Comparison of ENCODE assay signal across 2 cellular contexts in the genomic region with DNA sequence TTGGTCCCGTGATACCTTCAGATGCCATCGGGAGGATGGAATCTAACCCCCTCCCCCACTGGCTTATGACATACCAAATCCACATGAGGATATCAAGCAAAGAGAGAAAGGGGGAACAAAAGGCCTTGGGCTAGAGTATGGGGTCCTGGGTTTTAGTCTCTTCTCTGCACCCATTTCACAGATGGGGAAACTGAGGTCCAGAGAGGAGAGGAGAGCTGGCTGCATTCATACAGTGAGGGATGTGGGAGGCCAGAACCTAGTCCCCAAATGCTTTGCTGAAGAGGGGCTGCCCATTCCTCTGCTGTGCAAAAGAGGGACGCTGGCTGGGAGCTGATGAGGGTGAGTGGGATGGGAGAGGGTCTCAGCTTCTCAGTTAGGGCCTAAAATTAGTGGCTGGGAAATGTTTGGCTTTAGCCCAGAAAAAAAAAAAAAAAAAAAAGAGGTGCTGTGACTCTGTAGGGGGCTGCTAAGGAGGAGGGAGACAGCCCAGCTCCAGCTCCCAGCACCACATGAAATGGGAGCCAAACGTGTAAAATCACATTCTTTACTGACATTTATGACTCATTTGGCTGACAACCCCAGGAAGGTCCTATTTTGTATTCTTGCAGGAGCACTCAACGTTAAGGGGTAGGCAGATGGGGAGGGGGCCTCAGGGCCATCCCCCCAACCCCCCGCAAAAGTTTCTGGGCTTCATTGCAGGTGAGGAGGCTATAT.
A peak's percentile ranks its signal among the peaks of the same experiment; 100 is the strongest.
TF ChIP-seq lines count a peak whose summit lies in the region.

No MANE protein-coding gene starts in this region.

TF ChIP-seq in HEK293, 187 proteins besides CTCF, POLR2A, EP300 and RAD21:
- TF ChIP-seq ZNF133 (tag by site-specific recombination; IDR thresholded peaks at IDR 0.05) (no peak), ZFP37 (tag by site-specific recombination; IDR thresholded peaks at IDR 0.05) (no peak), SCRT2 (tag by site-specific recombination; IDR thresholded peaks at IDR 0.05) (no peak), ZNF664 (tag by site-specific recombination; IDR thresholded peaks at IDR 0.05) (no peak), GFI1B (tag by site-specific recombination; IDR thresholded peaks at IDR 0.05) (no peak), ZNF571 (tag by site-specific recombination; IDR thresholded peaks at IDR 0.05) (no peak), ZNF324 (tag by site-specific recombination; IDR thresholded peaks at IDR 0.05) (no peak), ZIC2 (tag by site-specific recombination; IDR thresholded peaks at IDR 0.05) (peak; percentile 52; the same call in 1 of the 2 replicates), GLIS1 (tag by site-specific recombination; IDR thresholded peaks at IDR 0.05) (peak; percentile 44; the same call in 1 of the 2 replicates), ZNF416 (tag by site-specific recombination; IDR thresholded peaks at IDR 0.05) (no peak), ZNF777 (tag by site-specific recombination; IDR thresholded peaks at IDR 0.05; ENCODE audit: borderline replicate concordance) (no peak), MZF1 (tag by site-specific recombination; IDR thresholded peaks at IDR 0.05; ENCODE audit: borderline replicate concordance) (no peak), ZNF302 (tag by site-specific recombination; IDR thresholded peaks at IDR 0.05; ENCODE audit: low read depth) (no peak), ZNF792 (tag by site-specific recombination; IDR thresholded peaks at IDR 0.05) (no peak)
- TF ChIP-seq, protein P1, sequence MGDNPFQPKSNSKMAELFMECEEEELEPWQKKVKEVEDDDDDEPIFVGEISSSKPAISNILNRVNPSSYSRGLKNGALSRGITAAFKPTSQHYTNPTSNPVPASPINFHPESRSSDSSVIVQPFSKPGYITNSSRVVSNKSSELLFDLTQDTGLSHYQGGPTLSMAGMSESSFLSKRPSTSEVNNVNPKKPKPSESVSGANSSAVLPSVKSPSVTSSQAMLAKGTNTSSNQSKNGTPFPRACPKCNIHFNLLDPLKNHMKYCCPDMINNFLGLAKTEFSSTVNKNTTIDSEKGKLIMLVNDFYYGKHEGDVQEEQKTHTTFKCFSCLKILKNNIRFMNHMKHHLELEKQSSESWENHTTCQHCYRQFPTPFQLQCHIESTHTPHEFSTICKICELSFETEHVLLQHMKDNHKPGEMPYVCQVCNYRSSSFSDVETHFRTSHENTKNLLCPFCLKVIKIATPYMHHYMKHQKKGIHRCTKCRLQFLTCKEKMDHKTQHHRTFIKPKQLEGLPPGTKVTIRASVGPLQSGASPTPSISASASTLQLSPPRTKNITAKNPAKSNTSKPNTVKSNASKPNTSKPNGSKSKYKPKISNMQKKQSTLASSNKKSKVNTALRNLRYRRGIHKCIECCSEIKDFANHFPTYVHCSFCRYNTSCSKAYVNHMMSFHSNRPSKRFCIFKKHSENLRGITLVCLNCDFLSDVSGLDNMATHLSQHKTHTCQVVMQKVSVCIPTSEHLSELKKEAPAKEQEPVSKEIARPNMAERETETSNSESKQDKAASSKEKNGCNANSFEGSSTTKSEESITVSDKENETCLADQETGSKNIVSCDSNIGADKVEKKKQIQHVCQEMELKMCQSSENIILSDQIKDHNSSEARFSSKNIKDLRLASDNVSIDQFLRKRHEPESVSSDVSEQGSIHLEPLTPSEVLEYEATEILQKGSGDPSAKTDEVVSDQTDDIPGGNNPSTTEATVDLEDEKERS (tag by site-specific recombination; IDR thresholded peaks at IDR 0.05): no peak
- TF ChIP-seq, protein P2, sequence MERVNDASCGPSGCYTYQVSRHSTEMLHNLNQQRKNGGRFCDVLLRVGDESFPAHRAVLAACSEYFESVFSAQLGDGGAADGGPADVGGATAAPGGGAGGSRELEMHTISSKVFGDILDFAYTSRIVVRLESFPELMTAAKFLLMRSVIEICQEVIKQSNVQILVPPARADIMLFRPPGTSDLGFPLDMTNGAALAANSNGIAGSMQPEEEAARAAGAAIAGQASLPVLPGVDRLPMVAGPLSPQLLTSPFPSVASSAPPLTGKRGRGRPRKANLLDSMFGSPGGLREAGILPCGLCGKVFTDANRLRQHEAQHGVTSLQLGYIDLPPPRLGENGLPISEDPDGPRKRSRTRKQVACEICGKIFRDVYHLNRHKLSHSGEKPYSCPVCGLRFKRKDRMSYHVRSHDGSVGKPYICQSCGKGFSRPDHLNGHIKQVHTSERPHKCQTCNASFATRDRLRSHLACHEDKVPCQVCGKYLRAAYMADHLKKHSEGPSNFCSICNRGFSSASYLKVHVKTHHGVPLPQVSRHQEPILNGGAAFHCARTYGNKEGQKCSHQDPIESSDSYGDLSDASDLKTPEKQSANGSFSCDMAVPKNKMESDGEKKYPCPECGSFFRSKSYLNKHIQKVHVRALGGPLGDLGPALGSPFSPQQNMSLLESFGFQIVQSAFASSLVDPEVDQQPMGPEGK (tag by site-specific recombination; IDR thresholded peaks at IDR 0.05): no peak
- TF ChIP-seq, protein P3, sequence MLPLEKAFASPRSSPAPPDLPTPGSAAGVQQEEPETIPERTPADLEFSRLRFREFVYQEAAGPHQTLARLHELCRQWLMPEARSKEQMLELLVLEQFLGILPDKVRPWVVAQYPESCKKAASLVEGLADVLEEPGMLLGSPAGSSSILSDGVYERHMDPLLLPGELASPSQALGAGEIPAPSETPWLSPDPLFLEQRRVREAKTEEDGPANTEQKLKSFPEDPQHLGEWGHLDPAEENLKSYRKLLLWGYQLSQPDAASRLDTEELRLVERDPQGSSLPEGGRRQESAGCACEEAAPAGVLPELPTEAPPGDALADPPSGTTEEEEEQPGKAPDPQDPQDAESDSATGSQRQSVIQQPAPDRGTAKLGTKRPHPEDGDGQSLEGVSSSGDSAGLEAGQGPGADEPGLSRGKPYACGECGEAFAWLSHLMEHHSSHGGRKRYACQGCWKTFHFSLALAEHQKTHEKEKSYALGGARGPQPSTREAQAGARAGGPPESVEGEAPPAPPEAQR (tag by site-specific recombination; IDR thresholded peaks at IDR 0.05): no peak
- TF ChIP-seq, protein P4, sequence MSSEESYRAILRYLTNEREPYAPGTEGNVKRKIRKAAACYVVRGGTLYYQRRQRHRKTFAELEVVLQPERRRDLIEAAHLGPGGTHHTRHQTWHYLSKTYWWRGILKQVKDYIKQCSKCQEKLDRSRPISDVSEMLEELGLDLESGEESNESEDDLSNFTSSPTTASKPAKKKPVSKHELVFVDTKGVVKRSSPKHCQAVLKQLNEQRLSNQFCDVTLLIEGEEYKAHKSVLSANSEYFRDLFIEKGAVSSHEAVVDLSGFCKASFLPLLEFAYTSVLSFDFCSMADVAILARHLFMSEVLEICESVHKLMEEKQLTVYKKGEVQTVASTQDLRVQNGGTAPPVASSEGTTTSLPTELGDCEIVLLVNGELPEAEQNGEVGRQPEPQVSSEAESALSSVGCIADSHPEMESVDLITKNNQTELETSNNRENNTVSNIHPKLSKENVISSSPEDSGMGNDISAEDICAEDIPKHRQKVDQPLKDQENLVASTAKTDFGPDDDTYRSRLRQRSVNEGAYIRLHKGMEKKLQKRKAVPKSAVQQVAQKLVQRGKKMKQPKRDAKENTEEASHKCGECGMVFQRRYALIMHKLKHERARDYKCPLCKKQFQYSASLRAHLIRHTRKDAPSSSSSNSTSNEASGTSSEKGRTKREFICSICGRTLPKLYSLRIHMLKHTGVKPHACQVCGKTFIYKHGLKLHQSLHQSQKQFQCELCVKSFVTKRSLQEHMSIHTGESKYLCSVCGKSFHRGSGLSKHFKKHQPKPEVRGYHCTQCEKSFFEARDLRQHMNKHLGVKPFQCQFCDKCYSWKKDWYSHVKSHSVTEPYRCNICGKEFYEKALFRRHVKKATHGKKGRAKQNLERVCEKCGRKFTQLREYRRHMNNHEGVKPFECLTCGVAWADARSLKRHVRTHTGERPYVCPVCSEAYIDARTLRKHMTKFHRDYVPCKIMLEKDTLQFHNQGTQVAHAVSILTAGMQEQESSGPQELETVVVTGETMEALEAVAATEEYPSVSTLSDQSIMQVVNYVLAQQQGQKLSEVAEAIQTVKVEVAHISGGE (tag by site-specific recombination; conservative IDR thresholded peaks at IDR 0.05; ENCODE audit: low read depth): no peak

TF ChIP-seq in H1, 55 proteins besides CTCF, POLR2A, EP300 and RAD21:
- TF ChIP-seq POU5F1 (IDR thresholded peaks at IDR 0.05; ENCODE audit: low read depth, low read length) (no peak), RFX5 (IDR thresholded peaks at IDR 0.05; ENCODE audit: borderline replicate concordance, low read depth, low read length) (no peak), RNF2 (IDR thresholded peaks at IDR 0.05; ENCODE audit: borderline replicate concordance, low read depth, low read length, missing control alignments, poor library complexity, severe bottlenecking) (no peak), YY1 (IDR thresholded peaks at IDR 0.05; ENCODE audit: low read depth, low read length) (no peak), EZH2 (IDR thresholded peaks at IDR 0.05; ENCODE audit: low read depth, low read length, severe bottlenecking) (no peak), SP2 (IDR thresholded peaks at IDR 0.05; ENCODE audit: low read length) (no peak), KDM1A (IDR thresholded peaks at IDR 0.05; ENCODE audit: borderline replicate concordance, low read length) (peak; percentile 95), HDAC2 (IDR thresholded peaks at IDR 0.05; ENCODE audit: borderline replicate concordance in 1 of 2, low read depth in 2 of 2, low read length in 2 of 2) (peak in 1 of 2 experiments; percentile 81; a peak in 1 of 4 replicates)
